Comparison of ENCODE assay signal across 10 cellular contexts in the genomic region with DNA sequence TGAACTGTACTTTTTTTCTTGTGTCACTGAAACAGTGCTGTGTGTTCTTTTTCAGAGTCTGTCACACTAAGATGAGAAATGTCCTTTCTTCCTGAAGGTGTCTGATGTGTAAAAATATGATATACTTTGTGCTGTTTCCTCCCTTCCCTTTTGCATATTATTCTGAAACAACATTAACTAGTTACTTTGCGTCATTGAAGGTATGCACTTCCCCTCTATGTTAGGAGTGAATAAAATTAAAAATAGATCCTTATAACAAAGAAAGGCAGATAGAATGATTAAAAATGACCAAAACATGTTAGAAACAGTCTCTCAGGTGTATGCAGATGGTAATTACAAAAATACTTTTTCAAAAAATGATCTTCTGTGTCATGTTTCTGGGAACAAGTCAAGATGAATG. TPM values are rescaled to one million over a fixed set of nuclear protein-coding genes. Genes with fewer than 3 reads are reported as not detected.
DNase-seq lines count a peak whose midpoint lies in the region; FAIRE-seq and TF ChIP-seq lines count a peak whose summit lies in the region.
"Had no signal": no experiment of that assay in that cellular context is flagged by ENCODE, and none has a peak within 500 bp of the region (broad histone marks: within the 10 kb centered on the region; RNA-seq: fewer than 3 reads in every experiment).

No MANE protein-coding gene starts in this region.

- H3K4me1 ChIP-seq in HEK293 (ENCODE audit: control insufficient read depth, insufficient read depth, low read length) (peaks cover 3% of the 10 kb centered on the region; the same call in 1 of the 2 replicates), muscle layer of colon (ENCODE audit: insufficient read depth, low read length) (peaks cover 32% of the 10 kb centered on the region)

- H3K9me3 Mint-ChIP-seq in HFFc6: no peaks in the 10 kb centered on the region
- H3K9me3 Mint-ChIP-seq: WTC11 had no signal

- TF ChIP-seq CTCF in AG04449 (IDR thresholded peaks at IDR 0.05; ENCODE audit: insufficient read depth, low read length, missing control alignments) (no peak), HEK293 (tag by site-specific recombination; IDR thresholded peaks at IDR 0.05) (no peak), coronary artery (IDR thresholded peaks at IDR 0.05) (no peak), HFFc6 (IDR thresholded peaks at IDR 0.05) (no peak)

- FAIRE-seq in HTR-8/SVneo (lab: Jason Lieb, UNC): no peak

- H3K27me3 Mint-ChIP-seq in HFFc6 (ENCODE audit: insufficient read depth): no peaks in the 10 kb centered on the region

- DNase-seq in AG04449 (ENCODE audit: low read depth, low spot score) (no peak), coronary artery (ENCODE audit: low spot score) (no peak), HFFc6 (no peak), NCI-H345 treated with DMSO at 0.1 percent for 48 hours (lab: John Stamatoyannopoulos, UW; ENCODE audit: unreplicated experiment) (no peak), inferior parietal cortex (ENCODE audit: extremely low spot score) (no peak), HTR-8/SVneo (ENCODE audit: insufficient read length, low spot score) (no peak)
- DNase-seq: NCI-H2171 treated with DMSO at 0.1 percent for 48 hours had no signal

- no peak overlapping the region for H3K27ac Mint-ChIP-seq in HFFc6
- H3K27ac Mint-ChIP-seq: WTC11 had no signal

- peaks cover 0 to 48% of the 10 kb centered on the region in 2 experiments; a peak in 2 of 3 replicates for H3K36me3 ChIP-seq in HEK293 (ENCODE audit: control insufficient read depth in 2 of 2, insufficient read depth in 1 of 2, low read length in 2 of 2)
- H3K36me3 ChIP-seq in muscle layer of colon (ENCODE audit: insufficient read depth, low read length): peaks cover 6% of the 10 kb centered on the region

- no peaks in the 10 kb centered on the region for H3K9me3 ChIP-seq in HEK293 (ENCODE audit: control insufficient read depth, insufficient read depth, low read depth, low read length)
- no peaks in the 10 kb centered on the region for H3K9me3 ChIP-seq in muscle layer of colon (ENCODE audit: low read length)

- CTCF ChIA-PET in AG04449 (lab: Yijun Ruan, JAX): interaction anchor here (0.9 to 1.6 kb wide), 3 partner anchors 15 to 206 kb away, joined by 3 to 5 read pairs (median 4); no protein-coding TSS in a partner anchor
- CTCF ChIA-PET in HEK293 (lab: Yijun Ruan, JAX): interaction anchor here (0.6 kb wide), 1 partner anchor 177 kb away, joined by 3 read pairs; no protein-coding TSS in a partner anchor

- POLR2A ChIA-PET in AG04449 (lab: Yijun Ruan, JAX): interaction anchor here (1.4 kb wide), 1 partner anchor 16 kb away, joined by 6 read pairs; no protein-coding TSS in a partner anchor
- POLR2A ChIA-PET in HEK293 (lab: Yijun Ruan, JAX): interaction anchor here (0.5 to 2.2 kb wide), 4 partner anchors 9 to 87 kb away, joined by 3 to 7 read pairs (median 3); no protein-coding TSS in a partner anchor

- no peak overlapping the region for H3K4me3 Mint-ChIP-seq in HFFc6
- H3K4me3 Mint-ChIP-seq: WTC11 had no signal

- H3K4me3 ChIP-seq in AG04449 (ENCODE audit: low read depth, low read length): peak overlapping the region; percentile 96
- peak overlapping the region; percentile 97 for H3K4me3 ChIP-seq in HEK293 (ENCODE audit: low read depth, low read length)
- peak overlapping the region; percentile 82 for H3K4me3 ChIP-seq in coronary artery
- peak overlapping the region; percentile 86 to 97 for H3K4me3 ChIP-seq in muscle layer of colon (ENCODE audit: low read depth in 1 of 2, low read length in 2 of 2)

- H3K36me3 Mint-ChIP-seq in HFFc6 (ENCODE audit: low read depth): peaks cover 4% of the 10 kb centered on the region; the same call in 1 of the 2 replicates

- no peaks in the 10 kb centered on the region for H3K27me3 ChIP-seq in muscle layer of colon (ENCODE audit: control insufficient read depth in 1 of 2, insufficient read depth in 2 of 2, low read length in 2 of 2)

- H3K9ac ChIP-seq in muscle layer of colon (ENCODE audit: low read length): no peak overlapping the region

- H3K4me1 Mint-ChIP-seq in HFFc6 (ENCODE audit: low read depth): peaks cover 39% of the 10 kb centered on the region

- no peak overlapping the region for H3K27ac ChIP-seq in HEK293 (ENCODE audit: extremely low read depth, low read depth, low read length)
- peak overlapping the region; percentile 90 to 94 for H3K27ac ChIP-seq in coronary artery
- no peak overlapping the region for H3K27ac ChIP-seq in muscle layer of colon (ENCODE audit: low read depth, low read length)

TF ChIP-seq in HEK293, 187 proteins besides CTCF, POLR2A, EP300 and RAD21 (continues in another document):
- TF ChIP-seq ZNF624 (tag by site-specific recombination; IDR thresholded peaks at IDR 0.05) (no peak), ZNF747 (tag by site-specific recombination; IDR thresholded peaks at IDR 0.05) (no peak), ZNF324 (tag by site-specific recombination; IDR thresholded peaks at IDR 0.05) (no peak), ZSCAN5A (tag by site-specific recombination; IDR thresholded peaks at IDR 0.05) (no peak), HOXA7 (CRISPR knock-in tag; IDR thresholded peaks at IDR 0.05; ENCODE audit: borderline replicate concordance) (no peak), ZNF157 (tag by site-specific recombination; IDR thresholded peaks at IDR 0.05) (no peak), ZNF426 (tag by site-specific recombination; IDR thresholded peaks at IDR 0.05) (no peak), ZNF16 (tag by site-specific recombination; IDR thresholded peaks at IDR 0.05; ENCODE audit: low read depth) (no peak), ZNF548 (tag by site-specific recombination; IDR thresholded peaks at IDR 0.05) (no peak), KLF16 (tag by site-specific recombination; IDR thresholded peaks at IDR 0.05) (no peak), ZNF404 (tag by site-specific recombination; IDR thresholded peaks at IDR 0.05) (no peak), KLF10 (tag by site-specific recombination; IDR thresholded peaks at IDR 0.05) (no peak)
- TF ChIP-seq, protein P1, sequence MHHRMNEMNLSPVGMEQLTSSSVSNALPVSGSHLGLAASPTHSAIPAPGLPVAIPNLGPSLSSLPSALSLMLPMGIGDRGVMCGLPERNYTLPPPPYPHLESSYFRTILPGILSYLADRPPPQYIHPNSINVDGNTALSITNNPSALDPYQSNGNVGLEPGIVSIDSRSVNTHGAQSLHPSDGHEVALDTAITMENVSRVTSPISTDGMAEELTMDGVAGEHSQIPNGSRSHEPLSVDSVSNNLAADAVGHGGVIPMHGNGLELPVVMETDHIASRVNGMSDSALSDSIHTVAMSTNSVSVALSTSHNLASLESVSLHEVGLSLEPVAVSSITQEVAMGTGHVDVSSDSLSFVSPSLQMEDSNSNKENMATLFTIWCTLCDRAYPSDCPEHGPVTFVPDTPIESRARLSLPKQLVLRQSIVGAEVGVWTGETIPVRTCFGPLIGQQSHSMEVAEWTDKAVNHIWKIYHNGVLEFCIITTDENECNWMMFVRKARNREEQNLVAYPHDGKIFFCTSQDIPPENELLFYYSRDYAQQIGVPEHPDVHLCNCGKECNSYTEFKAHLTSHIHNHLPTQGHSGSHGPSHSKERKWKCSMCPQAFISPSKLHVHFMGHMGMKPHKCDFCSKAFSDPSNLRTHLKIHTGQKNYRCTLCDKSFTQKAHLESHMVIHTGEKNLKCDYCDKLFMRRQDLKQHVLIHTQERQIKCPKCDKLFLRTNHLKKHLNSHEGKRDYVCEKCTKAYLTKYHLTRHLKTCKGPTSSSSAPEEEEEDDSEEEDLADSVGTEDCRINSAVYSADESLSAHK (tag by site-specific recombination; IDR thresholded peaks at IDR 0.05): no peak
- TF ChIP-seq, protein P2, sequence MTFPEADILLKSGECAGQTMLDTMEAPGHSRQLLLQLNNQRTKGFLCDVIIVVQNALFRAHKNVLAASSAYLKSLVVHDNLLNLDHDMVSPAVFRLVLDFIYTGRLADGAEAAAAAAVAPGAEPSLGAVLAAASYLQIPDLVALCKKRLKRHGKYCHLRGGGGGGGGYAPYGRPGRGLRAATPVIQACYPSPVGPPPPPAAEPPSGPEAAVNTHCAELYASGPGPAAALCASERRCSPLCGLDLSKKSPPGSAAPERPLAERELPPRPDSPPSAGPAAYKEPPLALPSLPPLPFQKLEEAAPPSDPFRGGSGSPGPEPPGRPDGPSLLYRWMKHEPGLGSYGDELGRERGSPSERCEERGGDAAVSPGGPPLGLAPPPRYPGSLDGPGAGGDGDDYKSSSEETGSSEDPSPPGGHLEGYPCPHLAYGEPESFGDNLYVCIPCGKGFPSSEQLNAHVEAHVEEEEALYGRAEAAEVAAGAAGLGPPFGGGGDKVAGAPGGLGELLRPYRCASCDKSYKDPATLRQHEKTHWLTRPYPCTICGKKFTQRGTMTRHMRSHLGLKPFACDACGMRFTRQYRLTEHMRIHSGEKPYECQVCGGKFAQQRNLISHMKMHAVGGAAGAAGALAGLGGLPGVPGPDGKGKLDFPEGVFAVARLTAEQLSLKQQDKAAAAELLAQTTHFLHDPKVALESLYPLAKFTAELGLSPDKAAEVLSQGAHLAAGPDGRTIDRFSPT (tag by site-specific recombination; IDR thresholded peaks at IDR 0.05): no peak

RNA-seq across cellular contexts. Expression of gene RAB30, which starts 1.6 kb away (rescaled TPM):
- 10 to 100 TPM; 17.6 to 22.2 (median 19.4) TPM for total RNA-seq in HFFc6 (2021; fragmentation: NEBNext Ultra II Directional; extraction: Animal tissue kit (Norgen Biotek cat#: 25700))

Comparison
In these comparisons a context has a peak if more than half of its experiments do, and no peak if none do; other contexts are left out.
1. H3K27ac ChIP-seq: peak in coronary artery (2 of 2); none in HEK293 (single experiment) and muscle layer of colon (single experiment).
2. Peak in every context shown above with its lines, with median percentiles within 50 percentile points of each other: H3K4me3 ChIP-seq.